Comparison of ENCODE assay signal across 8 cellular contexts in the genomic region with DNA sequence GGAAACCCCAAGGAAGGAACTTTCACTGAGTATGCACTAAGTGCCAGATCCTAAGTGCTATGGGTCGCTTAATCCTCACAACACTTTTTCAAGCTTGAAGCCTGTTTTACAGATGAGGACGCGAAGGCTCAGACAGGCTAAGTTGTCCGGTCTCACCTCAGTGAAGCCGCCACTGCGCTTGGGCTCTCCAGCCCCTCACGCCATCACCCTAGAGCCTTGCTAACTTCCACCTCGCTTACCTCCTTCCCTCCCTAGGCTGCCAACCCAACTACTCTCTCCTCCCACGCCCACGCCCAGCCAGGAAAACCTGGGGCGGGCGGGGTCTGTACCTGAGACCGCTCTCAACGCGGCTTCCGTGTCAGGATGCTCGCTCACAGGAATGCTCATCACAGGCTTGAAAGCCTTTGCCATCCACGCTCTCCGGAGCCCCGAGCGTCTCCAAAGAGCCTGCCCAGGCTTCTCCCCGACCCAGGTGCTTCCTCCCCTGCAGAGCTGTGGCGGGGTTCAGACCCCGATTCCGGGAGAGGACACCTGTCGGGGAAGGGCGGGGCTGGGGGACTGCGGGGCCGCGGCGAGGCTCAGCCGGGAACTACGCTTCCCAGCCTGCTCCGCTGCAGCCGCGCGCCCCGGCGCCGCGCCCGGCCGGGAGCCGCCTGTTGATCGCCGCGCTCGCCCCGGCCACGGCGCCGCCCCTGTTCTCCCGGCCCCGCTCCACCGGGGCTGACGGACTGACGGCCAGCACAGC. TPM values are rescaled to one million over a fixed set of nuclear protein-coding genes. Genes with fewer than 3 reads are reported as not detected.
A peak's percentile ranks its signal among the peaks of the same experiment; 100 is the strongest.
DNase-seq lines count a peak whose midpoint lies in the region; ATAC-seq and TF ChIP-seq lines count a peak whose summit lies in the region.

A gene (plus strand): TSS at position 656 of the 745 bp plus-strand sequence. CDS start 14,845 bp downstream, outside the sequence.

- ATAC-seq in GM18861 (IDR thresholded peaks at IDR 0.05; ENCODE audit: unreplicated experiment), result peak; percentile 50
- peak; percentile 53 for ATAC-seq in HG03097 (IDR thresholded peaks at IDR 0.05; ENCODE audit: low FRiP score, unreplicated experiment)
- ATAC-seq in activated naive CD8-positive, alpha-beta T cell treated with anti-CD3 and anti-CD28 coated beads, Interleukin-2, amount 10 ng/mL, durations not matched to agents 7 days and 5 days (ENCODE audit: low read depth), result peak; percentile 92

- peak within 1 kb of the TSS in 1 of 2 donors; percentile 43 for H3K27ac ChIP-seq in ovary

- peak within 1 kb of the TSS; percentile 51 for H3K27ac Mint-ChIP-seq in activated naive CD8-positive, alpha-beta T cell treated with anti-CD3 and anti-CD28 coated beads, Interleukin-2, amount 10 ng/mL, durations not matched to agents 7 days and 5 days

- H3K36me3 Mint-ChIP-seq in activated naive CD8-positive, alpha-beta T cell treated with anti-CD3 and anti-CD28 coated beads, Interleukin-2, amount 10 ng/mL, durations not matched to agents 7 days and 5 days, result peaks cover 10% of the 10 kb centered on the region

- H3K4me1 ChIP-seq in ovary (ENCODE audit: insufficient read depth), result no peaks in the 10 kb centered on the region

- H3K27me3 Mint-ChIP-seq in activated naive CD8-positive, alpha-beta T cell treated with anti-CD3 and anti-CD28 coated beads, Interleukin-2, amount 10 ng/mL, durations not matched to agents 7 days and 5 days, result peaks cover 8% of the 10 kb centered on the region

- intact Hi-C loops in cardiac septum (cut with DNase I) (no loop called here), ovary (cut with DNase I) (loop anchor here in 1 of 4 donors (5.0 kb wide), 1 partner anchor 44 kb away; no protein-coding TSS in a partner anchor)

- H3K27me3 ChIP-seq in ovary, result no peaks in the 10 kb centered on the region

- peak within 1 kb of the TSS; percentile 91 for H3K4me3 Mint-ChIP-seq in activated naive CD8-positive, alpha-beta T cell treated with anti-CD3 and anti-CD28 coated beads, Interleukin-2, amount 10 ng/mL, durations not matched to agents 7 days and 5 days

- WGBS in ovary, 3 donors, result 2 to 4% (median 2%) methylated on average over 38 to 57 of the region's 57 CpGs

- no peak for TF ChIP-seq CTCF in AG09309 (IDR thresholded peaks at IDR 0.05; ENCODE audit: control insufficient read depth, insufficient read depth, low read depth, low read length, missing control alignments)
- no peak for TF ChIP-seq CTCF in ovary (IDR thresholded peaks at IDR 0.05)

- H3K9me3 Mint-ChIP-seq in activated naive CD8-positive, alpha-beta T cell treated with anti-CD3 and anti-CD28 coated beads, Interleukin-2, amount 10 ng/mL, durations not matched to agents 7 days and 5 days, result peaks cover 4% of the 10 kb centered on the region

- H3K9me3 ChIP-seq in ovary, result no peaks in the 10 kb centered on the region

- no peak for TF ChIP-seq EP300 in ovary (IDR thresholded peaks at IDR 0.05)

- TF ChIP-seq POLR2A in ovary (IDR thresholded peaks at IDR 0.05), result no peak

- no peaks in the 10 kb centered on the region for H3K36me3 ChIP-seq in ovary

- DNase-seq in AG09309 (ENCODE audit: low read depth) (no peak), RKO (ENCODE audit: low spot score) (peak; percentile 37), cardiac septum (ENCODE audit: low spot score) (peak; percentile 77), ovary (peak; percentile 21 to 63 (median 54)), NCI-H1694 (lab: John Stamatoyannopoulos, UW) (no peak)
- peak; percentile 78 for DNase-seq in activated naive CD8-positive, alpha-beta T cell treated with anti-CD3 and anti-CD28 coated beads, Interleukin-2, amount 10 ng/mL, durations not matched to agents 7 days and 5 days

- H3K4me3 ChIP-seq in AG09309 (ENCODE audit: control insufficient read depth, low read depth, low read length) (peak within 1 kb of the TSS; percentile 45), ovary (peak within 1 kb of the TSS; percentile 60)

- POLR2A ChIA-PET in activated naive CD8-positive, alpha-beta T cell treated with anti-CD3 and anti-CD28 coated beads, Interleukin-2, amount 10 ng/mL, durations not matched to agents 7 days and 5 days (lab: Charles Lee), result interaction anchor here (3.0 kb wide), 1 partner anchor 13 kb away, joined by 21 read pairs; a partner anchor contains a TSS

- H3K4me1 Mint-ChIP-seq in activated naive CD8-positive, alpha-beta T cell treated with anti-CD3 and anti-CD28 coated beads, Interleukin-2, amount 10 ng/mL, durations not matched to agents 7 days and 5 days, result peaks cover 38% of the 10 kb centered on the region

RNA-seq across cellular contexts. Expression of the gene that starts here (rescaled TPM):
- 10 to 100 TPM; 14.7 to 16.0 TPM for total RNA-seq in activated naive CD8-positive, alpha-beta T cell treated with anti-CD3 and anti-CD28 coated beads, Interleukin-2, amount 10 ng/mL, durations not matched to agents 7 days and 5 days
- 8.3 TPM for total RNA-seq in cardiac septum
- 10 to 100 TPM; 11.5 to 15.7 (median 12.6) TPM for total RNA-seq in ovary
- polyA plus RNA-seq in ovary, result 10 to 100 TPM in 1 of 2 donors, 1 to 10 TPM in 1; 3.4 to 10.4 TPM

Comparison
In these comparisons a context has a peak if more than half of its experiments do, and no peak if none do; other contexts are left out.
1. DNase-seq: peak in RKO (single experiment), activated naive CD8-positive, alpha-beta T cell treated with anti-CD3 and anti-CD28 coated beads, Interleukin-2, amount 10 ng/mL, durations not matched to agents 7 days and 5 days (single experiment), cardiac septum (single experiment) and ovary (5 of 5); none in AG09309 (single experiment) and NCI-H1694 (single experiment).
2. Peak in every context shown above with its lines, with median percentiles within 50 percentile points of each other: ATAC-seq.